1 cellular context compared by ENCODE assay signal in genomic region chr19:31285744-31286143, GRCh38.
TF ChIP-seq lines count a peak whose summit lies in the region.

No MANE protein-coding gene starts in this region.

TF ChIP-seq in WTC11, 78 proteins besides CTCF, POLR2A, EP300 and RAD21 (continued from another document):
- TF ChIP-seq ZSCAN18 (CRISPR knock-in tag; IDR thresholded peaks at IDR 0.05): no peak
- TF ChIP-seq RORB (CRISPR knock-in tag; IDR thresholded peaks at IDR 0.05): no peak
